In the genomic region with DNA sequence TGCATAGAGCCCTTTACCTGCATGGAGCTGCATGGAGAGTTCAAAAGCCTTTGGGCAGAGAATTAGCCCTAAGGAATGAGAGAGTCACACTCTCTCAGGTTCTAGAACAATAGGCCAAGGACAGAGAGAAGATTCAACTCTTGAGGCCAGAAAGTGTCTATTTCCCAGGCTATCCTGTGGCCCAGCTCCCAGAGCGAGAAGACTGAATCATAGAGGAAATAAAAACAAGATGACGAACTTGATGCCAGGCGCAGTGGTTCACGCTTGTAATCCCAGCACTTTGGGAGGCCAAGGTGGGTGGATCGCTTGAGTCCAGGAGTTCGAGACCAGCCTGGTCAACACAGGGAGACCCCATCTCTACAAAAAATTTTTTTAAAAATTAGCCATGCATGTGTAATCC, we compare ENCODE assay signal across 29 cellular contexts. TPM values are rescaled to one million over a fixed set of nuclear protein-coding genes. Genes with fewer than 3 reads are reported as not detected.
DNase-seq lines count a peak whose midpoint lies in the region; ATAC-seq and TF ChIP-seq lines count a peak whose summit lies in the region.
"Had no signal": no experiment of that assay in that cellular context is flagged by ENCODE, and none has a peak within 500 bp of the region (broad histone marks: within the 10 kb centered on the region; RNA-seq: fewer than 3 reads in every experiment).

No MANE protein-coding gene starts in this region.

- no peaks in the 10 kb centered on the region for H4K20me1 ChIP-seq in GM23248 (ENCODE audit: insufficient read depth)

- WGBS in GM23248 (ENCODE audit: low coverage in 1 of 2, low lambda C conversion rate in 2 of 2, missing lambda C conversion rate in 2 of 2), 2 experiments = 23% methylated on average over 6 of the region's 6 CpGs

- in situ Hi-C loops in GM23248 (cut with MboI) = no loop called here
- in situ Hi-C loops in astrocyte of the spinal cord (cut with HindIII; ENCODE audit: low sequenced_read_pairs) = no loop called here

- no peak overlapping the region for H2AFZ ChIP-seq in GM23248
- H2AFZ ChIP-seq: PC-9 had no signal

- peak overlapping the region; percentile 40 for H3K27ac ChIP-seq in GM23248
- H3K27ac ChIP-seq: adrenal gland, PC-9, psoas muscle, transverse colon had no signal

- no peaks in the 10 kb centered on the region for H3K9me2 ChIP-seq in GM23248 (ENCODE audit: insufficient read depth)

- ATAC-seq in HG03135 (IDR thresholded peaks at IDR 0.05; ENCODE audit: unreplicated experiment) = no peak
- ATAC-seq: natural killer cell, psoas muscle, Right ventricle myocardium inferior, sciatic nerve had no signal

- H3K9ac ChIP-seq in GM23248 = no peak overlapping the region

- H3K27me3 ChIP-seq in GM23248 (replicated peaks; ENCODE audit: insufficient read depth) = no peaks in the 10 kb centered on the region
- H3K27me3 ChIP-seq: adrenal gland, transverse colon had no signal

- no peak overlapping the region for H3K4me2 ChIP-seq in GM23248 (ENCODE audit: unreplicated experiment)
- H3K4me2 ChIP-seq: PC-9 had no signal

- H3K9me3 ChIP-seq in GM23248 (ENCODE audit: low read depth) = no peaks in the 10 kb centered on the region
- H3K9me3 ChIP-seq: adrenal gland, psoas muscle, transverse colon had no signal

- H3K4me3 ChIP-seq in AG09309 (ENCODE audit: control insufficient read depth, low read depth, low read length) = no peak overlapping the region
- no peak overlapping the region for H3K4me3 ChIP-seq in GM23248
- H3K4me3 ChIP-seq in astrocyte of the spinal cord (ENCODE audit: low read depth, low read length) = no peak overlapping the region
- no peak overlapping the region for H3K4me3 ChIP-seq in fibroblast of the aortic adventitia (ENCODE audit: low read depth, low read length)
- H3K4me3 ChIP-seq: adrenal gland, PC-9, psoas muscle, transverse colon had no signal

- peaks cover 10% of the 10 kb centered on the region; the same call in 1 of the 2 replicates for H3F3A ChIP-seq in GM23248 (ENCODE audit: insufficient read depth)

- TF ChIP-seq CTCF in AG09309 (IDR thresholded peaks at IDR 0.05; ENCODE audit: control insufficient read depth, insufficient read depth, low read depth, low read length, missing control alignments) (no peak), astrocyte of the spinal cord (IDR thresholded peaks at IDR 0.05; ENCODE audit: low read depth, low read length) (no peak), fibroblast of the aortic adventitia (IDR thresholded peaks at IDR 0.05; ENCODE audit: insufficient read depth, low read length) (no peak)

- no peaks in the 10 kb centered on the region for H3K79me2 ChIP-seq in GM23248 (ENCODE audit: insufficient read depth)

- DNase-seq in AG09309 (ENCODE audit: low read depth) (peak; percentile 40), GM23248 (peak; percentile 87), astrocyte of the spinal cord (ENCODE audit: low read depth, low spot score) (peak; percentile 57), fibroblast of the aortic adventitia (ENCODE audit: low read depth) (peak; percentile 39), MV-4-11 (lab: John Stamatoyannopoulos, UW) (no peak), NCI-H69 (lab: John Stamatoyannopoulos, UW) (no peak)
- no peak for DNase-seq in activated naive CD4-positive, alpha-beta T cell treated with Interleukin-2 at 50 U/mL for 16 hours
- DNase-seq: activated CD4-positive, alpha-beta T cell treated with anti-CD3 and anti-CD28 coated beads, Interleukin-2, amount 50 U/mL, for 48 hours; activated CD4-positive, CD25-positive, alpha-beta regulatory T cell treated with anti-CD3 and anti-CD28 coated beads, Interleukin-2, amount 50 U/mL, for 72 hours; activated naive CD4-positive, alpha-beta T cell treated with anti-CD3 and anti-CD28 coated beads, Interleukin-2, amount 10 ng/mL, durations not matched to agents 7 days and 5 days; adrenal gland; C1 segment of cervical spinal cord; DMS153; effector CD8-positive, alpha-beta T cell; GDM1; GOT3; KBM-7; natural killer cell; NCI-H1417; NCI-H2029 treated with DMSO at 0.1 percent for 48 hours; NCI-H524 treated with DMSO at 0.1 percent for 48 hours; PC-9; stimulated activated CD4-positive, alpha-beta T cell treated with anti-CD3 and anti-CD28 coated beads, Interleukin-4, amount 100 ng/mL, for 4 hours; T-helper 2 cell; transverse colon had no signal

- no peaks in the 10 kb centered on the region for H3K4me1 ChIP-seq in GM23248 (ENCODE audit: insufficient read depth)
- H3K4me1 ChIP-seq: adrenal gland, psoas muscle, transverse colon had no signal

- H3K36me3 ChIP-seq in GM23248 (ENCODE audit: low read depth) = no peaks in the 10 kb centered on the region
- H3K36me3 ChIP-seq: adrenal gland, transverse colon had no signal

RNA-seq across cellular contexts. Expression of a gene that starts 18.3 kb away (rescaled TPM):
- 42.7 and 50.1 TPM in 2 replicates for total RNA-seq in GM23248 (2014; rRNA removed; shearing (Covaris generic))
- polyA plus RNA-seq in GM23248 (2016; fragmentation: Nextera tagmentation; extraction: Ambion mirVana) = 32.8 and 33.6 TPM in 2 replicates
- 2.3 and 7.3 TPM in 2 replicates for total RNA-seq in fibroblast of the aortic adventitia (ENCODE audit: low replicate concordance)

Comparison
In these comparisons a context has a peak if more than half of its experiments do, and no peak if none do; other contexts are left out.
1. DNase-seq: peak in AG09309 (single experiment), GM23248 (single experiment), astrocyte of the spinal cord (single experiment) and fibroblast of the aortic adventitia (single experiment); none in activated naive CD4-positive, alpha-beta T cell treated with Interleukin-2 at 50 U/mL for 16 hours (single experiment), MV-4-11 (single experiment) and NCI-H69 (single experiment).